In the genomic region with DNA sequence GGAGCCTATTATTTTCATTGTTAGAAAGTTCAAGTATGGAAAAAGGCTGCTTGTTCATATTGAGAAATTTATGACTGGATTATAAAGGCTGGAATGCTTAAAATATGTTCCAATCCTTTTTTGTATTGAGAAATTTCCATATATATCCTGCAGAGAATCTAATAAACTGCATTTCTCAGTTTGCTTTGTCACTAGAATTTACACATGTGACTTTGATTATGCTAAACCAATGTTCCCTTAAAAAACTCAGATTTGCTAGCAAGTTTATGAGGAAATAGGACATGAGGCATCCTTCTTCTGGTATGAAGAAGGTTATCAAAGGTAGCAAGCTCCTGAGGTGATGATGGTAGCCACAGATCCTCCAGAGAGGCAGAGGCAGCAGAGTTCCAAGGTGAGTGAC, we compare ENCODE assay signal across 29 cellular contexts.
"Had no signal": no experiment of that assay in that cellular context is flagged by ENCODE, and none has a peak within 500 bp of the region (broad histone marks: within the 10 kb centered on the region; RNA-seq: fewer than 3 reads in every experiment).

No MANE protein-coding gene starts in this region.

- H3K27ac Mint-ChIP-seq: naive thymus-derived CD8-positive, alpha-beta T cell; nephron; stimulated activated naive B cell treated with anti-CD40 and anti-IgM and Interleukin-4, amounts not matched to agents 10 μg/mL and 1 μg/mL and 100 μg/mL, for 72 hours had no signal

- H3K4me1 Mint-ChIP-seq: nephron; neural crest cell; stimulated activated naive B cell treated with anti-CD40 and anti-IgM and Interleukin-4, amounts not matched to agents 10 μg/mL and 1 μg/mL and 100 μg/mL, for 72 hours had no signal

- H3K36me3 Mint-ChIP-seq: naive thymus-derived CD8-positive, alpha-beta T cell; stimulated activated naive B cell treated with anti-CD40 and anti-IgM and Interleukin-4, amounts not matched to agents 10 μg/mL and 1 μg/mL and 100 μg/mL, for 72 hours had no signal

- H3K36me3 ChIP-seq: left lung, lower lobe of right lung, pancreas, prostate gland, stomach, thoracic aorta, tibial artery, upper lobe of right lung had no signal

- H3K27me3 ChIP-seq: left lung, pancreas, stomach, tibial artery, upper lobe of right lung had no signal

- H3K9me3 ChIP-seq: left lung, lower lobe of right lung, pancreas, prostate gland, stomach, thoracic aorta, tibial artery, upper lobe of right lung had no signal

- DNase-seq: hippocampal formation; kidney glomerular epithelial cell; left cardiac atrium; left lung; lower lobe of right lung; mammary epithelial cell; mesenchymal stem cell; naive thymus-derived CD8-positive, alpha-beta T cell; nucleus accumbens; pancreas; posterior cingulate gyrus; retina; right cardiac atrium; stimulated activated CD4-positive, alpha-beta T cell treated with anti-CD3 and anti-CD28 coated beads, Interleukin-12 subunit alpha, Interleukin-12 subunit beta, amount 100 ng/mL, for 4 hours; stimulated activated CD4-positive, alpha-beta T cell treated with anti-CD3 and anti-CD28 coated beads, Interleukin-15, amount 100 ng/mL, for 24 hours; stimulated activated CD4-positive, alpha-beta T cell treated with anti-CD3 and anti-CD28 coated beads, Interleukin-2, amount 100 ng/mL, for 24 hours; stimulated activated CD4-positive, alpha-beta T cell treated with anti-CD3 and anti-CD28 coated beads, Interleukin-4, amount 100 ng/mL, for 1 hour; stimulated activated naive B cell treated with anti-CD40 and anti-IgM and Interleukin-4, amounts not matched to agents 10 μg/mL and 1 μg/mL and 100 μg/mL, for 72 hours; stimulated activated naive CD8-positive, alpha-beta T cell treated with anti-CD3 and anti-CD28 coated beads, Interleukin-15, Interleukin-2, amounts not matched to agents 100 U/mL and 50 U/mL, for 24 hours; stomach; tibial artery; trophoblast cell; upper lobe of right lung had no signal

- H3K4me3 Mint-ChIP-seq: naive thymus-derived CD8-positive, alpha-beta T cell; nephron; neural crest cell; stimulated activated naive B cell treated with anti-CD40 and anti-IgM and Interleukin-4, amounts not matched to agents 10 μg/mL and 1 μg/mL and 100 μg/mL, for 72 hours had no signal

- ATAC-seq: left cardiac atrium; left lung; lower lobe of right lung; naive thymus-derived CD8-positive, alpha-beta T cell; pancreas; right cardiac atrium; sciatic nerve; stimulated activated naive B cell treated with anti-CD40 and anti-IgM and Interleukin-4, amounts not matched to agents 10 μg/mL and 1 μg/mL and 100 μg/mL, for 72 hours; stimulated activated naive CD8-positive, alpha-beta T cell treated with anti-CD3 and anti-CD28 coated beads, Interleukin-15, Interleukin-2, amounts not matched to agents 100 U/mL and 50 U/mL, for 24 hours; upper lobe of right lung had no signal

- H3K4me3 ChIP-seq: left lung, lower lobe of right lung, pancreas, prostate gland, skin epidermis, stomach, thoracic aorta, tibial artery, upper lobe of right lung had no signal

- H3K4me1 ChIP-seq: left lung, lower lobe of right lung, pancreas, prostate gland, stomach, tibial artery, upper lobe of right lung had no signal

- H3K9me3 Mint-ChIP-seq: naive thymus-derived CD8-positive, alpha-beta T cell; nephron; neural crest cell; stimulated activated naive B cell treated with anti-CD40 and anti-IgM and Interleukin-4, amounts not matched to agents 10 μg/mL and 1 μg/mL and 100 μg/mL, for 72 hours had no signal

- H3K27ac ChIP-seq: left lung, lower lobe of right lung, pancreas, prostate gland, skin epidermis, stomach, thoracic aorta, tibial artery, upper lobe of right lung had no signal
